23 cellular contexts compared by ENCODE assay signal in the genomic region with DNA sequence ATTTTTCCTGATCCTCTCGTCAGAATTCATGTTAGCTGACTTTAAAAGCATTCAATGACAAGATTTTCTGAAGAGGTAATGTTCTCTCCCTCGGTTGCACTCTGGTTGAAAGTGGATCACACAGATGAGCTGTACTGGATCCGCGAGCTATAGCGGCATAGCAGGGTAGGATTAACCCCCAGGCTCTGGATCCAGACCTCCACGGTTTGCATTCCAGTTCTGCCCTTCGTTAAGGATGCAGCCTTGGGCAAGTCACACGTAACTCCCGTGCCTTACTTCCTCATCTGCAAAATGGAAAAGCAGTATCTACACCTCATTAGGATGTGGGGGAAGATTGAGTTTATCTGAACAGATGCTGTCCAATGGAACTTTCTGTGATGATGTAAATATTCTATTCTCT.
"Had no signal": no experiment of that assay in that cellular context is flagged by ENCODE, and none has a peak within 500 bp of the region (broad histone marks: within the 10 kb centered on the region; RNA-seq: fewer than 3 reads in every experiment).

No MANE protein-coding gene starts in this region.

- H3K27me3 ChIP-seq: foreskin keratinocyte, pancreas, spleen, testis, transverse colon had no signal

- FAIRE-seq: colon, endothelial cell of umbilical vein, keratinocyte, pancreas had no signal

- H3K4me1 ChIP-seq: foreskin keratinocyte, pancreas, spleen, testis had no signal

- H3K9me3 ChIP-seq: mucosa of descending colon, pancreas, spleen, testis, transverse colon had no signal

- DNase-seq: cerebellar nuclear complex; dermis blood vessel endothelial cell; effector CD4-positive, alpha-beta T cell; endodermal cell; erythroblast; foreskin keratinocyte; left colon; mammary epithelial cell; mucosa of descending colon; natural killer cell; occipital lobe; pancreas; spleen; stimulated activated CD4-positive, alpha-beta T cell treated with anti-CD3 and anti-CD28 coated beads, Interleukin-15, amount 100 ng/mL, for 24 hours; stimulated activated CD4-positive, alpha-beta T cell treated with anti-CD3 and anti-CD28 coated beads, Interleukin-1b, Interleukin-23, amount 100 ng/mL, for 48 hours; stimulated activated CD4-positive, alpha-beta T cell treated with anti-CD3 and anti-CD28 coated beads, Interleukin-4, amount 100 ng/mL, for 24 hours; testis; transverse colon had no signal

- H3K36me3 ChIP-seq: pancreas, spleen, transverse colon had no signal

- H3K27ac ChIP-seq: foreskin keratinocyte, pancreas, spleen, testis, transverse colon had no signal

- H3K4me3 ChIP-seq: mucosa of descending colon, pancreas, spleen, testis, transverse colon had no signal

- ATAC-seq: foreskin keratinocyte; left colon; mucosa of descending colon; natural killer cell; pancreas; sciatic nerve; stimulated activated memory B cell treated with anti-CD40 and anti-IgM and Interleukin-4, amounts not matched to agents 10 μg/mL and 1 μg/mL and 100 μg/mL, for 72 hours had no signal
